ENCODE assay signal across 8 cellular contexts in genomic region chr19:18683955-18684641, GRCh38. TPM values are rescaled to one million over a fixed set of nuclear protein-coding genes. Genes with fewer than 3 reads are reported as not detected.
A peak's percentile ranks its signal among the peaks of the same experiment; 100 is the strongest.
DNase-seq lines count a peak whose midpoint lies in the region; ATAC-seq and TF ChIP-seq lines count a peak whose summit lies in the region.

No MANE protein-coding gene starts in this region.

- no peaks in the 10 kb centered on the region for H3K9me3 Mint-ChIP-seq in CD4-positive, alpha-beta memory T cell
- H3K9me3 Mint-ChIP-seq in activated B cell treated with CpG ODN at 0.5 μM for 24 hours: no peaks in the 10 kb centered on the region

- ATAC-seq in activated B cell treated with CpG ODN at 0.5 μM for 24 hours (ENCODE audit: low read depth) (no peak), HG03135 (IDR thresholded peaks at IDR 0.05; ENCODE audit: unreplicated experiment) (no peak)
- no peak for ATAC-seq in activated CD4-positive, CD25-positive, alpha-beta regulatory T cell treated with anti-CD3 and anti-CD28 coated beads, Interleukin-2, amount 50 U/mL, for 24 hours

- no peaks in the 10 kb centered on the region for H3K27me3 ChIP-seq in CD4-positive, alpha-beta memory T cell (ENCODE audit: insufficient read depth, low read length)
- H3K27me3 ChIP-seq in H7 (ENCODE audit: control insufficient read depth, insufficient read depth, low read length) (no peaks in the 10 kb centered on the region), iPS-18a (ENCODE audit: control insufficient read depth, insufficient read depth, low read length) (no peaks in the 10 kb centered on the region), suprapubic skin (no peaks in the 10 kb centered on the region)

- DNase-seq in CD4-positive, alpha-beta memory T cell: no peak
- peak; percentile 43 for DNase-seq in H7
- no peak for DNase-seq in activated B cell treated with CpG ODN at 0.5 μM for 24 hours
- DNase-seq in suprapubic skin (ENCODE audit: low spot score in 2 of 2): no peak
- no peak for DNase-seq in NCI-H1694 treated with DMSO at 0.1 percent for 48 hours (lab: John Stamatoyannopoulos, UW)

- H3K4me1 ChIP-seq in CD4-positive, alpha-beta memory T cell (ENCODE audit: insufficient read depth, low read length): peaks cover 20% of the 10 kb centered on the region
- H3K4me1 ChIP-seq in iPS-18a (ENCODE audit: control insufficient read depth, low read depth, low read length) (peaks cover 4% of the 10 kb centered on the region), suprapubic skin (peaks cover 22% of the 10 kb centered on the region)

- 0% methylated on average over 2 of the region's 16 CpGs for WGBS in suprapubic skin

- H3K36me3 ChIP-seq in CD4-positive, alpha-beta memory T cell (ENCODE audit: insufficient read depth, low read length): no peaks in the 10 kb centered on the region
- H3K36me3 ChIP-seq in H7 (replicated peaks; ENCODE audit: control insufficient read depth, insufficient read depth, low read length) (no peaks in the 10 kb centered on the region), iPS-18a (ENCODE audit: control insufficient read depth, low read depth, low read length) (no peaks in the 10 kb centered on the region), suprapubic skin (no peaks in the 10 kb centered on the region)

- no peak for TF ChIP-seq EP300 in suprapubic skin (IDR thresholded peaks at IDR 0.05)

- peaks cover 13 to 41% (median 22%) of the 10 kb centered on the region in 4 donors for H3K4me1 Mint-ChIP-seq in CD4-positive, alpha-beta memory T cell
- H3K4me1 Mint-ChIP-seq in activated B cell treated with CpG ODN at 0.5 μM for 24 hours: peaks cover 31% of the 10 kb centered on the region

- CTCF ChIA-PET in CD4-positive, alpha-beta memory T cell (lab: Charles Lee; ENCODE audit: partially characterized antibody): no interaction called here
- CTCF ChIA-PET in activated B cell treated with CpG ODN at 0.5 μM for 24 hours (lab: Charles Lee): no interaction called here

- peak overlapping the region; percentile 70 for H3K27ac ChIP-seq in CD4-positive, alpha-beta memory T cell (ENCODE audit: low read depth, low read length)
- H3K27ac ChIP-seq in iPS-18a (ENCODE audit: low read length) (no peak overlapping the region), suprapubic skin (peak overlapping the region; percentile 49)

- POLR2A ChIA-PET in CD4-positive, alpha-beta memory T cell (lab: Charles Lee; ENCODE audit: partially characterized antibody): interaction anchor here (0.9 to 1.1 kb wide), 2 partner anchors 15 to 17 kb away, joined by 4 to 5 read pairs; no protein-coding TSS in a partner anchor
- POLR2A ChIA-PET in activated B cell treated with CpG ODN at 0.5 μM for 24 hours (lab: Charles Lee): interaction anchor here (1.6 kb wide), 1 partner anchor 156 kb away, joined by 6 read pairs; no protein-coding TSS in a partner anchor

- peak overlapping the region; percentile 44 to 54 for H3K4me3 ChIP-seq in CD4-positive, alpha-beta memory T cell (ENCODE audit: low read length in 2 of 2)
- H3K4me3 ChIP-seq in H7 (ENCODE audit: insufficient read depth, low read depth, low read length): peak overlapping the region; percentile 67
- H3K4me3 ChIP-seq in iPS-18a (ENCODE audit: low read length): peak overlapping the region; percentile 67
- peak overlapping the region; percentile 54 for H3K4me3 ChIP-seq in suprapubic skin

- TF ChIP-seq CTCF in activated B cell treated with CpG ODN at 0.5 μM for 24 hours (IDR thresholded peaks at IDR 0.05) (no peak), suprapubic skin (IDR thresholded peaks at IDR 0.05) (no peak)

- intact Hi-C loops in CD4-positive, alpha-beta memory T cell (cut with micrococcal nuclease): loop anchor here (1.0 to 2.0 kb wide), 4 partner anchors 17 to 147 kb away; partner anchors contain the start of genes KLHL26, KXD1 and UPF1
- intact Hi-C loops in activated B cell treated with CpG ODN at 0.5 μM for 24 hours (cut with micrococcal nuclease): loop anchor here (1.0 to 5.0 kb wide), 4 partner anchors 16 to 233 kb away; partner anchors contain the start of genes COPE, DDX49, ELL and KLHL26

- no peak for TF ChIP-seq POLR2A in suprapubic skin (IDR thresholded peaks at IDR 0.05)

- no peaks in the 10 kb centered on the region for H3K9me3 ChIP-seq in CD4-positive, alpha-beta memory T cell (ENCODE audit: control insufficient read depth in 1 of 2, low read length in 2 of 2)
- H3K9me3 ChIP-seq in iPS-18a (ENCODE audit: control insufficient read depth, low read depth, low read length) (no peaks in the 10 kb centered on the region), suprapubic skin (no peaks in the 10 kb centered on the region)

- no peaks in the 10 kb centered on the region for H3K36me3 Mint-ChIP-seq in CD4-positive, alpha-beta memory T cell
- H3K36me3 Mint-ChIP-seq in activated B cell treated with CpG ODN at 0.5 μM for 24 hours (ENCODE audit: low read depth): peaks cover 4% of the 10 kb centered on the region

- no peaks in the 10 kb centered on the region for H3K27me3 Mint-ChIP-seq in CD4-positive, alpha-beta memory T cell
- H3K27me3 Mint-ChIP-seq in activated B cell treated with CpG ODN at 0.5 μM for 24 hours: no peaks in the 10 kb centered on the region

- H3K9ac ChIP-seq in iPS-18a (ENCODE audit: low read length): no peak overlapping the region

- H3K27ac Mint-ChIP-seq in CD4-positive, alpha-beta memory T cell: peak overlapping the region; percentile 18 to 82 (median 46)
- peak overlapping the region; percentile 24 for H3K27ac Mint-ChIP-seq in activated B cell treated with CpG ODN at 0.5 μM for 24 hours

- H3K4me3 Mint-ChIP-seq in CD4-positive, alpha-beta memory T cell: peak overlapping the region; percentile 66 to 84 (median 76)
- peak overlapping the region; percentile 92 for H3K4me3 Mint-ChIP-seq in activated B cell treated with CpG ODN at 0.5 μM for 24 hours

RNA-seq across cellular contexts. Expression of gene CRTC1, which starts 0.6 kb away (rescaled TPM):
- total RNA-seq in CD4-positive, alpha-beta memory T cell: 10 to 100 TPM; 19.6 to 20.8 TPM
- 1 to 10 TPM in 1 of 2 donors, not detected in 1; 1.7 TPM for polyA plus RNA-seq in CD4-positive, alpha-beta memory T cell
- 3.7 and 6.1 TPM in 2 replicates for total RNA-seq in H7 (2014; rRNA removed; shearing (Covaris generic))
- total RNA-seq in activated B cell treated with CpG ODN at 0.5 μM for 24 hours (13.1 and 15.5 TPM in 2 replicates), suprapubic skin (1 to 10 TPM; 4.1 to 6.3 (median 4.7) TPM)

RNA-seq across cellular contexts. Expression of gene KLHL26, which starts 47.3 kb away (rescaled TPM):
- total RNA-seq in CD4-positive, alpha-beta memory T cell: 10 to 100 TPM; 13.4 to 14.8 TPM
- 1 to 10 TPM; 4.4 to 7.8 TPM for polyA plus RNA-seq in CD4-positive, alpha-beta memory T cell
- total RNA-seq in H7 (2014; rRNA removed; shearing (Covaris generic)): 7.1 and 11.7 TPM in 2 replicates
- total RNA-seq in activated B cell treated with CpG ODN at 0.5 μM for 24 hours (10.9 and 11.3 TPM in 2 replicates), suprapubic skin (10 to 100 TPM in 2 of 4 donors, 1 to 10 TPM in 2; 6.9 to 26.5 (median 11.5) TPM)
